Comparison of ENCODE assay signal across 33 cellular contexts in the genomic region with DNA sequence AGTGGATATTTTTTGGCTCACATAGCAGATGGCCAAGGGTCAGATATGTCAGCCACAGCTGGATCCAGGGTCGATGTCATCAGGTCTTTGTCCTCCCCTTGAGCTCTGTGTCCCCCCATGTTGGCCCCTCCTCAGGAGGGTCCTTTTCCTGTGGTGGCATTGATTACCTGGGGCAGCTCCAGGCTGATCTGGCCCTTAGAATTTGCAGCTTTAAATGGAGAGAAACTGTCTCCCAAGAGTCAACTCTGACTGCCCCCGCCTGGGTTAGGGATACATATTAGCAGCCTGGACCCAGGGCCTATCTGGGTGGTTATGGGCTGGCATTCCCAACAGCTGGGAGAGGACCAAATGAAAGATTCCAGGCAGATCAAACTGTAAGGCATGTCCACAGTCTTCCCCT.
DNase-seq lines count a peak whose midpoint lies in the region; TF ChIP-seq lines count a peak whose summit lies in the region.
"Had no signal": no experiment of that assay in that cellular context is flagged by ENCODE, and none has a peak within 500 bp of the region (broad histone marks: within the 10 kb centered on the region; RNA-seq: fewer than 3 reads in every experiment).

No MANE protein-coding gene starts in this region.

- H3K27ac Mint-ChIP-seq in type B pancreatic cell = no peak overlapping the region
- H3K27ac Mint-ChIP-seq: B cell; CD14-positive monocyte; CD4-positive, alpha-beta memory T cell; CD4-positive, alpha-beta T cell; CD4-positive, CD25-positive, alpha-beta regulatory T cell; CD8-positive, alpha-beta T cell had no signal

- no peaks in the 10 kb centered on the region for H3K4me1 Mint-ChIP-seq in type B pancreatic cell (ENCODE audit: unreplicated experiment)
- H3K4me1 Mint-ChIP-seq: B cell; CD14-positive monocyte; CD4-positive, alpha-beta memory T cell; CD8-positive, alpha-beta memory T cell had no signal

- peaks cover 32% of the 10 kb centered on the region for H3K4me1 ChIP-seq in BLaER1
- H3K4me1 ChIP-seq in BLaER1 treated with 17β-estradiol and CSF1 and Interleukin-3, amounts not matched to agents 10 nM and 100 nM = peaks cover 3 to 31% (median 26%) of the 10 kb centered on the region in 10 experiments
- H3K4me1 ChIP-seq in esophagus muscularis mucosa = no peaks in the 10 kb centered on the region
- H3K4me1 ChIP-seq in osteoblast (ENCODE audit: insufficient read depth, low read length) = no peaks in the 10 kb centered on the region
- H3K4me1 ChIP-seq: A549, BE2C, Caco-2 had no signal

- no peak overlapping the region for H3K27ac ChIP-seq in BLaER1
- no peak overlapping the region for H3K27ac ChIP-seq in BLaER1 treated with 17β-estradiol and CSF1 and Interleukin-3, amounts not matched to agents 10 nM and 100 nM
- H3K27ac ChIP-seq in esophagus muscularis mucosa (replicated peaks in 1 of 4) = no peak overlapping the region
- no peak overlapping the region for H3K27ac ChIP-seq in osteoblast (ENCODE audit: low read depth, low read length)
- H3K27ac ChIP-seq: 22Rv1, A549, C4-2B had no signal

- H3K9me3 Mint-ChIP-seq in type B pancreatic cell = peaks cover 4% of the 10 kb centered on the region
- H3K9me3 Mint-ChIP-seq: CD8-positive, alpha-beta memory T cell; CD8-positive, alpha-beta T cell had no signal

- H4K20me1 ChIP-seq in BLaER1 (no peaks in the 10 kb centered on the region), osteoblast (ENCODE audit: insufficient read depth, low read length) (no peaks in the 10 kb centered on the region)
- H4K20me1 ChIP-seq in BLaER1 treated with 17β-estradiol and CSF1 and Interleukin-3, amounts not matched to agents 10 nM and 100 nM = no peaks in the 10 kb centered on the region

- H3K27me3 ChIP-seq in BLaER1 (no peaks in the 10 kb centered on the region), esophagus muscularis mucosa (no peaks in the 10 kb centered on the region), osteoblast (ENCODE audit: insufficient read depth, low read length) (no peaks in the 10 kb centered on the region)
- no peaks in the 10 kb centered on the region for H3K27me3 ChIP-seq in BLaER1 treated with 17β-estradiol and CSF1 and Interleukin-3, amounts not matched to agents 10 nM and 100 nM
- H3K27me3 ChIP-seq: BE2C had no signal

- peak overlapping the region; percentile 53 for H3K4me2 ChIP-seq in BLaER1
- H3K4me2 ChIP-seq in BLaER1 treated with 17β-estradiol and CSF1 and Interleukin-3, amounts not matched to agents 10 nM and 100 nM = peak overlapping the region in 8 of 11 experiments; percentile 20 to 55 (median 42); a peak in 15 of 22 replicates
- no peak overlapping the region for H3K4me2 ChIP-seq in osteoblast (ENCODE audit: insufficient read depth, low read length)
- H3K4me2 ChIP-seq: A549 had no signal

- 100% methylated on average over 1 of the region's 2 CpGs for WGBS in esophagus muscularis mucosa

- DNase-seq in esophagus muscularis mucosa (ENCODE audit: extremely low spot score) = peak; percentile 55
- DNase-seq in osteoblast (ENCODE audit: insufficient read length, low spot score, missing footprints) = peak; percentile 51
- no peak for DNase-seq in Kasumi-1 (lab: John Stamatoyannopoulos, UW)
- DNase-seq in type B pancreatic cell (ENCODE audit: extremely low spot score, unreplicated experiment) = no peak
- no peak for DNase-seq in dedifferentiated amniotic fluid mesenchymal stem cell (ENCODE audit: extremely low spot score)
- DNase-seq in NCI-H1417 treated with DMSO at 0.1 percent for 48 hours (lab: John Stamatoyannopoulos, UW) = no peak
- DNase-seq: 8988T; ACHN; AML-193; BE2C; C1 segment of cervical spinal cord; Caco-2; Calu3; CD4-positive, alpha-beta memory T cell; CD4-positive, alpha-beta T cell; CD4-positive, CD25-positive, alpha-beta regulatory T cell; CD8-positive, alpha-beta memory T cell; CD8-positive, alpha-beta T cell; COR-L47; DMS 273 treated with DMSO at 0.1 percent for 48 hours; DMS153; DMS53; DMS79; DMS79 treated with DMSO at 0.1 percent for 48 hours; DND-41; EL had no signal

- intact Hi-C loops in esophagus muscularis mucosa (cut with DNase I) = no loop called here

- H3K9ac ChIP-seq in BLaER1 = no peak overlapping the region
- no peak overlapping the region for H3K9ac ChIP-seq in BLaER1 treated with 17β-estradiol and CSF1 and Interleukin-3, amounts not matched to agents 10 nM and 100 nM

- H2AFZ ChIP-seq in osteoblast (ENCODE audit: low read length) = no peak overlapping the region

- no peak overlapping the region for H3K4me3 Mint-ChIP-seq in type B pancreatic cell
- H3K4me3 Mint-ChIP-seq: B cell; CD14-positive monocyte; CD4-positive, alpha-beta memory T cell; CD4-positive, alpha-beta T cell; CD4-positive, CD25-positive, alpha-beta regulatory T cell; CD8-positive, alpha-beta memory T cell; CD8-positive, alpha-beta T cell had no signal

- H3K9me3 ChIP-seq in BLaER1 (peaks cover 29% of the 10 kb centered on the region; the same call in 1 of the 2 replicates), esophagus muscularis mucosa (peaks cover 0 to 4% (median 0%) of the 10 kb centered on the region in 4 donors), osteoblast (ENCODE audit: low read depth, low read length) (no peaks in the 10 kb centered on the region)
- peaks cover 15 to 45% (median 34%) of the 10 kb centered on the region in 11 experiments; a peak in 21 of 22 replicates for H3K9me3 ChIP-seq in BLaER1 treated with 17β-estradiol and CSF1 and Interleukin-3, amounts not matched to agents 10 nM and 100 nM (replicated peaks in 1 of 11)
- H3K9me3 ChIP-seq: A549, BE2C, Caco-2 had no signal

- TF ChIP-seq CTCF in esophagus muscularis mucosa (IDR thresholded peaks at IDR 0.05) = no peak
- TF ChIP-seq CTCF in osteoblast (IDR thresholded peaks at IDR 0.05; ENCODE audit: extremely low read depth, low read depth, low read length) = no peak
- no peak for TF ChIP-seq CTCF in type B pancreatic cell (conservative IDR thresholded peaks at IDR 0.05)

- H3K79me2 ChIP-seq in osteoblast (ENCODE audit: insufficient read depth, low read length) = no peaks in the 10 kb centered on the region

- H3K36me3 ChIP-seq in BLaER1 = no peaks in the 10 kb centered on the region
- no peaks in the 10 kb centered on the region for H3K36me3 ChIP-seq in BLaER1 treated with 17β-estradiol and CSF1 and Interleukin-3, amounts not matched to agents 10 nM and 100 nM
- H3K36me3 ChIP-seq in esophagus muscularis mucosa = no peaks in the 10 kb centered on the region
- no peaks in the 10 kb centered on the region for H3K36me3 ChIP-seq in osteoblast (ENCODE audit: insufficient read depth, low read length)
- H3K36me3 ChIP-seq: BE2C had no signal

- no peak overlapping the region for H3K4me3 ChIP-seq in BLaER1
- H3K4me3 ChIP-seq in BLaER1 treated with 17β-estradiol and CSF1 and Interleukin-3, amounts not matched to agents 10 nM and 100 nM = no peak overlapping the region
- H3K4me3 ChIP-seq in esophagus muscularis mucosa = no peak overlapping the region
- no peak overlapping the region for H3K4me3 ChIP-seq in osteoblast (ENCODE audit: insufficient read depth, low read length)
- H3K4me3 ChIP-seq: A549 had no signal

- no peak for TF ChIP-seq POLR2A in esophagus muscularis mucosa (IDR thresholded peaks at IDR 0.05; ENCODE audit: low read depth)

- no peak for TF ChIP-seq EP300 in esophagus muscularis mucosa (IDR thresholded peaks at IDR 0.05)

- no peaks in the 10 kb centered on the region for H3K36me3 Mint-ChIP-seq in type B pancreatic cell
- H3K36me3 Mint-ChIP-seq: CD14-positive monocyte; CD4-positive, alpha-beta memory T cell; CD4-positive, CD25-positive, alpha-beta regulatory T cell; CD8-positive, alpha-beta memory T cell; CD8-positive, alpha-beta T cell had no signal

- H3K27me3 Mint-ChIP-seq in type B pancreatic cell = peaks cover 5% of the 10 kb centered on the region
- H3K27me3 Mint-ChIP-seq: CD4-positive, alpha-beta T cell had no signal

Comparison
In these comparisons a context has a peak if more than half of its experiments do, and no peak if none do; other contexts are left out.
1. DNase-seq: peak in esophagus muscularis mucosa (single experiment) and osteoblast (single experiment); none in Kasumi-1 (0 of 2), type B pancreatic cell (single experiment), dedifferentiated amniotic fluid mesenchymal stem cell (single experiment) and NCI-H1417 treated with DMSO at 0.1 percent for 48 hours (single experiment).